Comparison of ENCODE assay signal across 27 cellular contexts in genomic region chr4:121773873-121774272, GRCh38. TPM values are rescaled to one million over a fixed set of nuclear protein-coding genes. Genes with fewer than 3 reads are reported as not detected.
"Had no signal": no experiment of that assay in that cellular context is flagged by ENCODE, and none has a peak within 500 bp of the region (broad histone marks: within the 10 kb centered on the region; RNA-seq: fewer than 3 reads in every experiment).

No MANE protein-coding gene starts in this region.

- H3K4me3 Mint-ChIP-seq: activated CD4-positive, alpha-beta memory T cell treated with anti-CD3 and anti-CD28 coated beads, Interleukin-2, amount 10 ng/mL, durations not matched to agents 7 days and 5 days; activated CD4-positive, alpha-beta T cell treated with anti-CD3 and anti-CD28 coated beads for 36 hours; activated naive CD4-positive, alpha-beta T cell treated with anti-CD3 and anti-CD28 coated beads, Interleukin-2, amount 10 ng/mL, durations not matched to agents 7 days and 5 days; activated naive CD8-positive, alpha-beta T cell treated with anti-CD3 and anti-CD28 coated beads for 36 hours; activated T-helper 17 cell treated with anti-CD3 and anti-CD28 coated beads, Interleukin-2, amount 50 U/mL, for 72 hours; T-cell had no signal

- H3K36me3 Mint-ChIP-seq: activated naive CD4-positive, alpha-beta T cell treated with anti-CD3 and anti-CD28 coated beads, Interleukin-2, amount 10 ng/mL, durations not matched to agents 7 days and 5 days; activated naive CD8-positive, alpha-beta T cell treated with anti-CD3 and anti-CD28 coated beads for 36 hours; T-cell had no signal

- ATAC-seq: activated CD4-positive, alpha-beta T cell treated with anti-CD3 and anti-CD28 coated beads for 36 hours; activated T-helper 17 cell treated with anti-CD3 and anti-CD28 coated beads, Interleukin-2, amount 50 U/mL, for 72 hours; PC-3; T-cell had no signal

- H3K36me3 ChIP-seq: brain microvascular endothelial cell had no signal

- H3K4me1 Mint-ChIP-seq: activated CD4-positive, alpha-beta T cell treated with anti-CD3 and anti-CD28 coated beads for 36 hours; activated naive CD4-positive, alpha-beta T cell treated with anti-CD3 and anti-CD28 coated beads, Interleukin-2, amount 10 ng/mL, durations not matched to agents 7 days and 5 days; activated naive CD8-positive, alpha-beta T cell treated with anti-CD3 and anti-CD28 coated beads for 36 hours; activated T-helper 17 cell treated with anti-CD3 and anti-CD28 coated beads, Interleukin-2, amount 50 U/mL, for 72 hours; T-cell had no signal

- DNase-seq: activated CD4-positive, alpha-beta memory T cell treated with anti-CD3 and anti-CD28 coated beads, Interleukin-2, amount 10 ng/mL, durations not matched to agents 7 days and 5 days; activated CD4-positive, alpha-beta T cell treated with anti-CD3 and anti-CD28 coated beads for 36 hours; activated CD4-positive, alpha-beta T cell treated with anti-CD3 and anti-CD28 coated beads, Interleukin-2, amount 50 U/mL, for 1 hour; activated gamma-delta T cell; activated naive CD4-positive, alpha-beta T cell treated with anti-CD3 and anti-CD28 coated beads, Interleukin-2, amount 10 ng/mL, durations not matched to agents 7 days and 5 days; activated naive CD8-positive, alpha-beta T cell treated with anti-CD3 and anti-CD28 coated beads for 36 hours; activated T-cell treated with anti-CD3 and anti-CD28 coated beads for 4 hours; activated T-cell treated with anti-CD3 and anti-CD28 coated beads, Interleukin-2, amount 50 U/mL, for 48 hours; brain microvascular endothelial cell; cerebellar nuclear complex; Karpas-422; MM.1S; NCI-H1105; NCI-H1436; NCI-H1694 treated with DMSO at 0.1 percent for 48 hours; NCI-H2081; NCI-H446; NCI-H524; PC-3; SHP77 treated with DMSO at 0.1 percent for 48 hours; T-cell; T-helper 2 cell; T1000 had no signal

- H3K27me3 ChIP-seq: brain microvascular endothelial cell had no signal

- H3K27ac ChIP-seq: brain microvascular endothelial cell, VCaP had no signal

- H3K9me3 Mint-ChIP-seq: activated CD4-positive, alpha-beta memory T cell treated with anti-CD3 and anti-CD28 coated beads, Interleukin-2, amount 10 ng/mL, durations not matched to agents 7 days and 5 days; activated naive CD4-positive, alpha-beta T cell treated with anti-CD3 and anti-CD28 coated beads, Interleukin-2, amount 10 ng/mL, durations not matched to agents 7 days and 5 days; activated naive CD8-positive, alpha-beta T cell treated with anti-CD3 and anti-CD28 coated beads for 36 hours; activated T-helper 17 cell treated with anti-CD3 and anti-CD28 coated beads, Interleukin-2, amount 50 U/mL, for 72 hours; T-cell had no signal

- H3K27ac Mint-ChIP-seq: activated CD4-positive, alpha-beta memory T cell treated with anti-CD3 and anti-CD28 coated beads, Interleukin-2, amount 10 ng/mL, durations not matched to agents 7 days and 5 days; activated CD4-positive, alpha-beta T cell treated with anti-CD3 and anti-CD28 coated beads for 36 hours; activated naive CD4-positive, alpha-beta T cell treated with anti-CD3 and anti-CD28 coated beads, Interleukin-2, amount 10 ng/mL, durations not matched to agents 7 days and 5 days; activated naive CD8-positive, alpha-beta T cell treated with anti-CD3 and anti-CD28 coated beads for 36 hours; activated T-helper 17 cell treated with anti-CD3 and anti-CD28 coated beads, Interleukin-2, amount 50 U/mL, for 72 hours; T-cell had no signal

RNA-seq across cellular contexts. Expression of gene SMIM43, which starts 8.9 kb away (rescaled TPM):
- total RNA-seq: activated CD4-positive, alpha-beta memory T cell treated with anti-CD3 and anti-CD28 coated beads, Interleukin-2, amount 10 ng/mL, durations not matched to agents 7 days and 5 days; activated CD4-positive, alpha-beta T cell treated with anti-CD3 and anti-CD28 coated beads for 36 hours; activated CD8-positive, alpha-beta memory T cell treated with anti-CD3 and anti-CD28 coated beads for 36 hours; activated naive CD8-positive, alpha-beta T cell treated with anti-CD3 and anti-CD28 coated beads for 36 hours; PC-3; SK-MEL-5 had no signal
